In the genomic region with DNA sequence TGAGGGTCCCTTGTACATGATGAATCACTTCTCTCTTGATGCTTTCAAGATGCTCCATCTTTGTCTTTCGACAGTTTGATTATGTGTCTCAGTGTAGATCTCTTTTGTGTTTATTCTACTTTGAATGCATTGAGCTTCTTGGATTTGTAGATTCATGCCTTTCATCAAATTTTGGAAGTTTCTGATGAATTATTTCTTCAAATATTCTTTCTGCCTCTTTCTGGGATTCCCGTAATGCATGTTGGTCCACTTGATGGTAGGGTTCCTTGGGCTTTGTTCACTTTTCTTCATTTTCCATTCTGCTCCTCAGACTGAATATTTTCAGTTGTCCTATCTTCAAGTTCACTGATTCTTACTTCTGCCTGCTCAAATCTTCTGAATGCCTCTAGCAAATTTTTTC, we compare ENCODE assay signal across 15 cellular contexts. TPM values are rescaled to one million over a fixed set of nuclear protein-coding genes. Genes with fewer than 3 reads are reported as not detected.
DNase-seq lines count a peak whose midpoint lies in the region; ATAC-seq, FAIRE-seq and TF ChIP-seq lines count a peak whose summit lies in the region.
"Had no signal": no experiment of that assay in that cellular context is flagged by ENCODE, and none has a peak within 500 bp of the region (broad histone marks: within the 10 kb centered on the region; RNA-seq: fewer than 3 reads in every experiment).

No MANE protein-coding gene starts in this region.

- no peak overlapping the region for H3K27ac ChIP-seq in HEK293 (ENCODE audit: extremely low read depth, low read depth, low read length)
- no peak overlapping the region for H3K27ac ChIP-seq in endothelial cell of umbilical vein (ENCODE audit: insufficient read depth, low read depth, low read length)
- H3K27ac ChIP-seq: BLaER1 treated with 17β-estradiol and CSF1 and Interleukin-3, amounts not matched to agents 10 nM and 100 nM had no signal

- H3K27ac Mint-ChIP-seq in Calu3 (ENCODE audit: unreplicated experiment): peak overlapping the region; percentile 81
- peak overlapping the region; percentile 14 for H3K27ac Mint-ChIP-seq in activated T-helper 17 cell treated with anti-CD3 and anti-CD28 coated beads, Interleukin-2, amount 50 U/mL, for 72 hours
- H3K27ac Mint-ChIP-seq: B cell; CD8-positive, alpha-beta T cell; GM23338; HFFc6 had no signal

- intact Hi-C loops in Calu3 (cut with micrococcal nuclease; ENCODE audit: unreplicated experiment) (no loop called here), endothelial cell of umbilical vein (cut with micrococcal nuclease) (no loop called here)

- TF ChIP-seq POLR2A in endothelial cell of umbilical vein (IDR thresholded peaks at IDR 0.05; ENCODE audit: low read depth, low read length): no peak

- H4K20me1 ChIP-seq in endothelial cell of umbilical vein (replicated peaks; ENCODE audit: control insufficient read depth, extremely low read depth, insufficient read depth, low read length): no peaks in the 10 kb centered on the region
- H4K20me1 ChIP-seq: BLaER1 treated with 17β-estradiol and CSF1 and Interleukin-3, amounts not matched to agents 10 nM and 100 nM had no signal

- peaks cover 11% of the 10 kb centered on the region for H3K4me1 Mint-ChIP-seq in Calu3 (ENCODE audit: low read depth, unreplicated experiment)
- H3K4me1 Mint-ChIP-seq in activated T-helper 17 cell treated with anti-CD3 and anti-CD28 coated beads, Interleukin-2, amount 50 U/mL, for 72 hours: peaks cover 7% of the 10 kb centered on the region

- no peak overlapping the region for H2AFZ ChIP-seq in endothelial cell of umbilical vein (ENCODE audit: low read depth, low read length)
- H2AFZ ChIP-seq: GM23338 had no signal

- peaks cover 64% of the 10 kb centered on the region for H3K36me3 Mint-ChIP-seq in Calu3 (ENCODE audit: insufficient read depth, unreplicated experiment)
- peaks cover 54% of the 10 kb centered on the region for H3K36me3 Mint-ChIP-seq in activated T-helper 17 cell treated with anti-CD3 and anti-CD28 coated beads, Interleukin-2, amount 50 U/mL, for 72 hours (ENCODE audit: low read depth)

- H3K9ac ChIP-seq in endothelial cell of umbilical vein (replicated peaks; ENCODE audit: extremely low read depth, insufficient read depth, low read length): no peak overlapping the region
- H3K9ac ChIP-seq: BLaER1 treated with 17β-estradiol and CSF1 and Interleukin-3, amounts not matched to agents 10 nM and 100 nM had no signal

- no peak overlapping the region for H3K4me2 ChIP-seq in endothelial cell of umbilical vein (ENCODE audit: insufficient read depth, low read length)
- H3K4me2 ChIP-seq: BLaER1 treated with 17β-estradiol and CSF1 and Interleukin-3, amounts not matched to agents 10 nM and 100 nM; GM23338 had no signal

- H3K36me3 ChIP-seq in HEK293 (ENCODE audit: control insufficient read depth in 2 of 2, insufficient read depth in 1 of 2, low read length in 2 of 2) (peaks cover 19 to 20% of the 10 kb centered on the region in 2 experiments), endothelial cell of umbilical vein (ENCODE audit: control insufficient read depth in 2 of 2, extremely low read depth in 1 of 2, insufficient read depth in 2 of 2, low read length in 2 of 2) (peaks cover 2 to 6% of the 10 kb centered on the region in 2 experiments)

- POLR2A ChIA-PET in HEK293 (lab: Yijun Ruan, JAX) (no interaction called here), endothelial cell of umbilical vein (lab: Charles Lee) (no interaction called here)

- H3K9me3 ChIP-seq in HEK293 (ENCODE audit: control insufficient read depth, insufficient read depth, low read depth, low read length) (no peaks in the 10 kb centered on the region; the same call in 1 of the 2 replicates), endothelial cell of umbilical vein (replicated peaks; ENCODE audit: control insufficient read depth, insufficient read depth, low read length) (no peaks in the 10 kb centered on the region)

- CTCF ChIA-PET in Calu3 (lab: Charles Lee) (interaction anchor here (0.7 kb wide), 1 partner anchor 69 kb away, joined by 3 read pairs; no protein-coding TSS in a partner anchor), HEK293 (lab: Yijun Ruan, JAX) (interaction anchor here (0.8 kb wide), 1 partner anchor 20 kb away, joined by 3 read pairs; no protein-coding TSS in a partner anchor), endothelial cell of umbilical vein (lab: Charles Lee) (interaction anchor here (1.4 to 2.5 kb wide), 2 partner anchors 14 to 19 kb away, joined by 3 to 5 read pairs; no protein-coding TSS in a partner anchor)

- no peaks in the 10 kb centered on the region for H3K9me1 ChIP-seq in endothelial cell of umbilical vein (replicated peaks; ENCODE audit: control insufficient read depth, extremely low read depth, insufficient read depth, low read length)

- no peaks in the 10 kb centered on the region for H3K79me2 ChIP-seq in endothelial cell of umbilical vein (ENCODE audit: control insufficient read depth, insufficient read depth, low read length)

- BruUV-seq in Calu3 (replicated peaks; lab: Mats Ljungman, UMichigan): no TSS peak
- BruUV-seq in endothelial cell of umbilical vein (replicated peaks; lab: Mats Ljungman, UMichigan): no TSS peak

- no peaks in the 10 kb centered on the region for H3K27me3 Mint-ChIP-seq in Calu3 (ENCODE audit: unreplicated experiment)
- no peaks in the 10 kb centered on the region for H3K27me3 Mint-ChIP-seq in activated T-helper 17 cell treated with anti-CD3 and anti-CD28 coated beads, Interleukin-2, amount 50 U/mL, for 72 hours
- H3K27me3 Mint-ChIP-seq: B cell had no signal

- H3K4me1 ChIP-seq in HEK293 (ENCODE audit: control insufficient read depth, insufficient read depth, low read length) (no peaks in the 10 kb centered on the region), endothelial cell of umbilical vein (ENCODE audit: control insufficient read depth, extremely low read depth, insufficient read depth, low read length) (no peaks in the 10 kb centered on the region)

- dilution Hi-C loops in endothelial cell of umbilical vein (cut with MboI; ENCODE audit: extremely low pct_ligation_motif_present, low sequenced_read_pairs): no loop called here

- peak; percentile 12 for FAIRE-seq in endothelial cell of umbilical vein (lab: Jason Lieb, UNC)
- FAIRE-seq: G401.6, H54 had no signal

- H3K27me3 ChIP-seq in endothelial cell of umbilical vein (ENCODE audit: control insufficient read depth in 2 of 2, insufficient read depth in 2 of 2, low read length in 2 of 2): no peaks in the 10 kb centered on the region
- H3K27me3 ChIP-seq: BLaER1 treated with 17β-estradiol and CSF1 and Interleukin-3, amounts not matched to agents 10 nM and 100 nM had no signal

- peaks cover 9% of the 10 kb centered on the region for H3K9me3 Mint-ChIP-seq in Calu3 (ENCODE audit: low read depth, unreplicated experiment)
- peaks cover 15% of the 10 kb centered on the region for H3K9me3 Mint-ChIP-seq in activated T-helper 17 cell treated with anti-CD3 and anti-CD28 coated beads, Interleukin-2, amount 50 U/mL, for 72 hours

- H3K4me3 ChIP-seq in HEK293 (ENCODE audit: low read depth, low read length): no peak overlapping the region
- H3K4me3 ChIP-seq in endothelial cell of umbilical vein (replicated peaks in 1 of 3; ENCODE audit: insufficient read depth in 1 of 3, low read depth in 1 of 3, low read length in 3 of 3): no peak overlapping the region
- H3K4me3 ChIP-seq: BLaER1 treated with 17β-estradiol and CSF1 and Interleukin-3, amounts not matched to agents 10 nM and 100 nM; GM23338 had no signal

- H3K4me3 Mint-ChIP-seq in Calu3 (ENCODE audit: low read depth, unreplicated experiment): no peak overlapping the region
- H3K4me3 Mint-ChIP-seq in activated T-helper 17 cell treated with anti-CD3 and anti-CD28 coated beads, Interleukin-2, amount 50 U/mL, for 72 hours: no peak overlapping the region
- H3K4me3 Mint-ChIP-seq: B cell; CD8-positive, alpha-beta T cell; GM23338; HFFc6 had no signal

- no peak for TF ChIP-seq CTCF in Calu3 (IDR thresholded peaks at IDR 0.05; ENCODE audit: unreplicated experiment)
- TF ChIP-seq CTCF in HEK293 (tag by site-specific recombination; IDR thresholded peaks at IDR 0.05): no peak
- TF ChIP-seq CTCF in endothelial cell of umbilical vein (IDR thresholded peaks at IDR 0.05; ENCODE audit: extremely low read depth in 1 of 2, insufficient read depth in 1 of 2, low read depth in 1 of 2, low read length in 2 of 2): no peak

- DNase-seq in Calu3 (no peak), endothelial cell of umbilical vein (ENCODE audit: low read depth, low spot score) (no peak), cerebellar nuclear complex (lab: John Stamatoyannopoulos, UW) (no peak), midbrain (lab: John Stamatoyannopoulos, UW) (no peak)
- DNase-seq in stimulated activated CD4-positive, alpha-beta T cell treated with anti-CD3 and anti-CD28 coated beads, Interleukin-2, amount 100 ng/mL, for 24 hours: no peak
- DNase-seq: CD8-positive, alpha-beta T cell; HCEC 1CT; HFFc6 had no signal

- ATAC-seq in activated T-helper 17 cell treated with anti-CD3 and anti-CD28 coated beads, Interleukin-2, amount 50 U/mL, for 72 hours (replicated peaks): no peak
- ATAC-seq: CD8-positive, alpha-beta T cell; GM23338 had no signal

TF ChIP-seq in HEK293, 187 proteins besides CTCF, POLR2A, EP300 and RAD21:
- TF ChIP-seq ZNF558 (tag by site-specific recombination; IDR thresholded peaks at IDR 0.05) (peak; percentile 100), WT1 (tag by site-specific recombination; IDR thresholded peaks at IDR 0.05) (no peak), ZNF555 (tag by site-specific recombination; conservative IDR thresholded peaks at IDR 0.05) (no peak), ZNF175 (tag by site-specific recombination; IDR thresholded peaks at IDR 0.05) (no peak), ZNF544 (tag by site-specific recombination; IDR thresholded peaks at IDR 0.05) (no peak)

TF ChIP-seq in endothelial cell of umbilical vein, 7 proteins besides CTCF, POLR2A, EP300 and RAD21 (continues in another document):
- TF ChIP-seq JUN (IDR thresholded peaks at IDR 0.05; ENCODE audit: borderline replicate concordance, insufficient read depth, insufficient read length, low read depth) (no peak), EZH2 (IDR thresholded peaks at IDR 0.05; ENCODE audit: borderline replicate concordance, low read depth, low read length, severe bottlenecking) (no peak), MYC (IDR thresholded peaks at IDR 0.05; ENCODE audit: low read depth, low read length) (no peak), FOS (IDR thresholded peaks at IDR 0.05; ENCODE audit: borderline replicate concordance, insufficient read depth, low read length) (no peak), GATA2 (IDR thresholded peaks at IDR 0.05; ENCODE audit: insufficient read depth, insufficient read length, low read depth, low read length) (no peak)

RNA-seq across cellular contexts. Expression of gene ADSS2, which starts 50.7 kb away (rescaled TPM):
- 68.3 and 69.6 TPM in 2 replicates for total RNA-seq in Calu3 (2022)
- 10 to 100 TPM; 48.8 to 56.3 TPM for total RNA-seq in activated T-helper 17 cell treated with anti-CD3 and anti-CD28 coated beads, Interleukin-2, amount 50 U/mL, for 72 hours
- total RNA-seq in endothelial cell of umbilical vein: 82.8 and 90.6 TPM in 2 replicates
- polyA plus RNA-seq in endothelial cell of umbilical vein: 24.9 and 35.5 TPM in 2 replicates
- polyA plus RNA-seq in endothelial cell of umbilical vein (2011; cell fraction: cytosol; rRNA removed): 47.5 and 49.3 TPM in 2 replicates
- polyA plus RNA-seq in endothelial cell of umbilical vein (2011; cell fraction: nucleus; rRNA removed): 52.7 and 75.7 TPM in 2 replicates
- polyA plus RNA-seq in endothelial cell of umbilical vein (2012): 81.7 and 91.2 TPM in 2 replicates
- polyA minus RNA-seq in endothelial cell of umbilical vein: 30.1 and 32.2 TPM in 2 replicates
- polyA minus RNA-seq in endothelial cell of umbilical vein (2011; cell fraction: cytosol; rRNA and poly(A)+ RNA removed): 26.4 TPM
- 54.7 and 75.4 TPM in 2 replicates for polyA minus RNA-seq in endothelial cell of umbilical vein (2011; cell fraction: nucleus; rRNA and poly(A)+ RNA removed)
